ENCODE assay signal across 2 cellular contexts in genomic region chr18:9140381-9140780, GRCh38.
TF ChIP-seq lines count a peak whose summit lies in the region.

No MANE protein-coding gene starts in this region.

TF ChIP-seq in liver, 16 proteins besides CTCF, POLR2A, EP300 and RAD21:
- no peak for TF ChIP-seq EGR1 (IDR thresholded peaks at IDR 0.05; ENCODE audit: low read depth in 2 of 2)

TF ChIP-seq in GM23338, 12 proteins besides CTCF, POLR2A, EP300 and RAD21:
- TF ChIP-seq ZNF462 (CRISPR knock-in tag; IDR thresholded peaks at IDR 0.05) (no peak), ZNF114 (CRISPR knock-in tag; IDR thresholded peaks at IDR 0.05) (no peak), POLR2AphosphoS5 (IDR thresholded peaks at IDR 0.05; ENCODE audit: low read depth) (no peak), REST (IDR thresholded peaks at IDR 0.05; ENCODE audit: unreplicated experiment) (no peak), ETS1 (IDR thresholded peaks at IDR 0.05) (no peak), EZH2phosphoT487 (IDR thresholded peaks at IDR 0.05; ENCODE audit: unreplicated experiment) (no peak), STAT1 (IDR thresholded peaks at IDR 0.05; ENCODE audit: unreplicated experiment) (no peak), ZNF331 (CRISPR knock-in tag; IDR thresholded peaks at IDR 0.05; ENCODE audit: low read depth) (no peak), NANOG (IDR thresholded peaks at IDR 0.05; ENCODE audit: borderline replicate concordance) (no peak)
